ENCODE assay signal across 1 cellular context in the genomic region with DNA sequence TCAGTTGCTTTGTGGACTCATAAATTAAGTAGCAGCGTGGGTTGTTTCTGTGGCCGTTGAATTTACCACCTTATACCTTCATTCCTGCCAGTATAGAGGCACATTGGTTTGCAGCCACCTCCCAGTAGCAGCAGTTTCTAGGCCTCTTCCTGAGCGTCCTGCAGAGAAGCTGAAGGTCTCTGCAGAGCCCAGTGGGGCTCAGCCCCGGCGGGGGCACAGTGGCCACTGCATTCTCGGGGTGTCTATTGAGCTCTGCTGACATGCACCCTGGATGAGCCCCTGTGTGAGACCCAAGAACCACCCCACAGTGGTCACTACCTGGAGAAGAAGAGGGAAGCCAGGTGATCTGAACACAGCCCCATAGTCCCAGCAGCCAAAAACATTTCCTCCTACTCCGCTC.
TF ChIP-seq lines count a peak whose summit lies in the region.

No MANE protein-coding gene starts in this region.

TF ChIP-seq in K562, 482 proteins besides CTCF, POLR2A, EP300 and RAD21 (continued from another document):
- TF ChIP-seq, protein P1, sequence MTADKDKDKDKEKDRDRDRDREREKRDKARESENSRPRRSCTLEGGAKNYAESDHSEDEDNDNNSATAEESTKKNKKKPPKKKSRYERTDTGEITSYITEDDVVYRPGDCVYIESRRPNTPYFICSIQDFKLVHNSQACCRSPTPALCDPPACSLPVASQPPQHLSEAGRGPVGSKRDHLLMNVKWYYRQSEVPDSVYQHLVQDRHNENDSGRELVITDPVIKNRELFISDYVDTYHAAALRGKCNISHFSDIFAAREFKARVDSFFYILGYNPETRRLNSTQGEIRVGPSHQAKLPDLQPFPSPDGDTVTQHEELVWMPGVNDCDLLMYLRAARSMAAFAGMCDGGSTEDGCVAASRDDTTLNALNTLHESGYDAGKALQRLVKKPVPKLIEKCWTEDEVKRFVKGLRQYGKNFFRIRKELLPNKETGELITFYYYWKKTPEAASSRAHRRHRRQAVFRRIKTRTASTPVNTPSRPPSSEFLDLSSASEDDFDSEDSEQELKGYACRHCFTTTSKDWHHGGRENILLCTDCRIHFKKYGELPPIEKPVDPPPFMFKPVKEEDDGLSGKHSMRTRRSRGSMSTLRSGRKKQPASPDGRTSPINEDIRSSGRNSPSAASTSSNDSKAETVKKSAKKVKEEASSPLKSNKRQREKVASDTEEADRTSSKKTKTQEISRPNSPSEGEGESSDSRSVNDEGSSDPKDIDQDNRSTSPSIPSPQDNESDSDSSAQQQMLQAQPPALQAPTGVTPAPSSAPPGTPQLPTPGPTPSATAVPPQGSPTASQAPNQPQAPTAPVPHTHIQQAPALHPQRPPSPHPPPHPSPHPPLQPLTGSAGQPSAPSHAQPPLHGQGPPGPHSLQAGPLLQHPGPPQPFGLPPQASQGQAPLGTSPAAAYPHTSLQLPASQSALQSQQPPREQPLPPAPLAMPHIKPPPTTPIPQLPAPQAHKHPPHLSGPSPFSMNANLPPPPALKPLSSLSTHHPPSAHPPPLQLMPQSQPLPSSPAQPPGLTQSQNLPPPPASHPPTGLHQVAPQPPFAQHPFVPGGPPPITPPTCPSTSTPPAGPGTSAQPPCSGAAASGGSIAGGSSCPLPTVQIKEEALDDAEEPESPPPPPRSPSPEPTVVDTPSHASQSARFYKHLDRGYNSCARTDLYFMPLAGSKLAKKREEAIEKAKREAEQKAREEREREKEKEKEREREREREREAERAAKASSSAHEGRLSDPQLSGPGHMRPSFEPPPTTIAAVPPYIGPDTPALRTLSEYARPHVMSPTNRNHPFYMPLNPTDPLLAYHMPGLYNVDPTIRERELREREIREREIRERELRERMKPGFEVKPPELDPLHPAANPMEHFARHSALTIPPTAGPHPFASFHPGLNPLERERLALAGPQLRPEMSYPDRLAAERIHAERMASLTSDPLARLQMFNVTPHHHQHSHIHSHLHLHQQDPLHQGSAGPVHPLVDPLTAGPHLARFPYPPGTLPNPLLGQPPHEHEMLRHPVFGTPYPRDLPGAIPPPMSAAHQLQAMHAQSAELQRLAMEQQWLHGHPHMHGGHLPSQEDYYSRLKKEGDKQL (CRISPR knock-in tag; IDR thresholded peaks at IDR 0.05; ENCODE audit: borderline replicate concordance), result no peak
- TF ChIP-seq FOSL1 (tag; conservative IDR thresholded peaks at IDR 0.05) (no peak), ZNF184 (CRISPR knock-in tag; IDR thresholded peaks at IDR 0.05) (no peak), MCM5 (IDR thresholded peaks at IDR 0.05; ENCODE audit: low read depth) (no peak), POLR2G (IDR thresholded peaks at IDR 0.05; ENCODE audit: low read depth, low read length) (0 out of 2 replicates have a peak, but pooled peaks have one; percentile 38), ELF1 (tag; IDR thresholded peaks at IDR 0.05) (no peak), NR2C2 (CRISPR knock-in tag; IDR thresholded peaks at IDR 0.05) (no peak), NR2C2 (tag; IDR thresholded peaks at IDR 0.05) (no peak), NCOR1 (IDR thresholded peaks at IDR 0.05) (no peak)
